ENCODE assay signal across 1 cellular context in the genomic region with DNA sequence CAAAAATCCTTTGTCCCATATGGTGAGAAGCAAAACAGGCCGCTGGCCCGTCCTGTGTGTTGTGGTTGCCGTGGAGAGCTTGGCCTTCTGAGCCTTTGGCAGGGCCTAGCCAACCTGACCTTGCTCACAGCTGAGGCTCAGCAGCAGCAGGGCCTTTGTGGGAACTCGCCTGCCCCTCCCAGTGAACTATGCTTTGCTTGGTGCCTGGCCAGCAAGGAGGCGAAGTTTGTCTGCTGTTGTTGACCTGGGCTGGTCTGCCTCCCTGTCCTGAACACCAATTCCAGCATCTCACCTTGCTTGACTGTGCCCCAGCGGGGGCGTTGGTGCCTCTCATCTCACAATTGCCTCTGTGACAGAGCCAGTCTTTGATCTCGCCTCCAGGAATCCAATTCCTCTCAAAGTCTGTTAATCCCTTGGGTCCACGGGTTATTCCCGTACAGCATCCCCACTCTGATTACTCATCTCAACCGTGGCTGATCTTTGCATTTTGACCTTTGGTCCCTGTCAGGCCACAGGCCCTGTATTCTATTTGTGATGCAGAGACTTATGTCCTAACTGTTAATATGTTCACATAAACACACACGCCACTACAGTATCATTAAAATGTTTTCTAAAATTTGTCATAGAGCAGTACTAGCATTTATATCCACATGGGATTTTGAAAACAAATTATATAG.
A peak's percentile ranks its signal among the peaks of the same experiment; 100 is the strongest.
TF ChIP-seq lines count a peak whose summit lies in the region.

No MANE protein-coding gene starts in this region.

TF ChIP-seq in HepG2, 621 proteins besides CTCF, POLR2A, EP300 and RAD21 (continued from another document and continues in another):
- TF ChIP-seq, protein P1, sequence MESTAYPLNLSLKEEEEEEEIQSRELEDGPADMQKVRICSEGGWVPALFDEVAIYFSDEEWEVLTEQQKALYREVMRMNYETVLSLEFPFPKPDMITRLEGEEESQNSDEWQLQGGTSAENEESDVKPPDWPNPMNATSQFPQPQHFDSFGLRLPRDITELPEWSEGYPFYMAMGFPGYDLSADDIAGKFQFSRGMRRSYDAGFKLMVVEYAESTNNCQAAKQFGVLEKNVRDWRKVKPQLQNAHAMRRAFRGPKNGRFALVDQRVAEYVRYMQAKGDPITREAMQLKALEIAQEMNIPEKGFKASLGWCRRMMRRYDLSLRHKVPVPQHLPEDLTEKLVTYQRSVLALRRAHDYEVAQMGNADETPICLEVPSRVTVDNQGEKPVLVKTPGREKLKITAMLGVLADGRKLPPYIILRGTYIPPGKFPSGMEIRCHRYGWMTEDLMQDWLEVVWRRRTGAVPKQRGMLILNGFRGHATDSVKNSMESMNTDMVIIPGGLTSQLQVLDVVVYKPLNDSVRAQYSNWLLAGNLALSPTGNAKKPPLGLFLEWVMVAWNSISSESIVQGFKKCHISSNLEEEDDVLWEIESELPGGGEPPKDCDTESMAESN (CRISPR knock-in tag; conservative IDR thresholded peaks at IDR 0.05): peak; percentile 83
- TF ChIP-seq KMT2A (CRISPR knock-in tag; IDR thresholded peaks at IDR 0.05) (peak; percentile 81), ZKSCAN1 (IDR thresholded peaks at IDR 0.05; ENCODE audit: low read length) (peak; percentile 65; the same call in 1 of the 2 replicates), SMC3 (IDR thresholded peaks at IDR 0.05; ENCODE audit: low read length) (no peak; the same call in 1 of the 2 replicates), GABPA (IDR thresholded peaks at IDR 0.05; ENCODE audit: low read depth, low read length) (no peak), GABPA (CRISPR knock-in tag; IDR thresholded peaks at IDR 0.05; ENCODE audit: low read depth) (no peak), FLYWCH1 (CRISPR knock-in tag; IDR thresholded peaks at IDR 0.05) (no peak), TOPORS (CRISPR knock-in tag; IDR thresholded peaks at IDR 0.05) (no peak), ZNF674 (CRISPR knock-in tag; IDR thresholded peaks at IDR 0.05; ENCODE audit: low read depth) (0 out of 2 replicates have a peak, but pooled peaks have one; percentile 33), ZZZ3 (CRISPR knock-in tag; IDR thresholded peaks at IDR 0.05; ENCODE audit: borderline replicate concordance) (peak; percentile 49; the same call in 1 of the 2 replicates), PAX8 (CRISPR knock-in tag; IDR thresholded peaks at IDR 0.05; ENCODE audit: borderline replicate concordance) (no peak), ZNF75D (CRISPR knock-in tag; IDR thresholded peaks at IDR 0.05; ENCODE audit: borderline replicate concordance) (no peak), CCAR2 (optimal IDR thresholded peaks at IDR 0.05; ENCODE audit: low read depth, low read length) (peak; percentile 64), KMT2B (CRISPR knock-in tag; IDR thresholded peaks at IDR 0.05) (peak; percentile 66), ZNF790 (CRISPR knock-in tag; IDR thresholded peaks at IDR 0.05; ENCODE audit: borderline replicate concordance) (no peak), SMAD1 (CRISPR knock-in tag; IDR thresholded peaks at IDR 0.05; ENCODE audit: borderline replicate concordance, low read depth) (no peak), ZFP82 (CRISPR knock-in tag; IDR thresholded peaks at IDR 0.05; ENCODE audit: borderline replicate concordance) (no peak), BRD4 (CRISPR knock-in tag; IDR thresholded peaks at IDR 0.05) (peak; percentile 76; the same call in 1 of the 2 replicates), SETDB1 (CRISPR knock-in tag; IDR thresholded peaks at IDR 0.05; ENCODE audit: borderline replicate concordance) (no peak), ZNF557 (CRISPR knock-in tag; IDR thresholded peaks at IDR 0.05) (no peak), ZNF879 (CRISPR knock-in tag; IDR thresholded peaks at IDR 0.05) (no peak), ZSCAN22 (CRISPR knock-in tag; IDR thresholded peaks at IDR 0.05) (0 out of 2 replicates have a peak, but pooled peaks have one; percentile 31), ZNF567 (CRISPR knock-in tag; IDR thresholded peaks at IDR 0.05; ENCODE audit: borderline replicate concordance) (peak; percentile 90), NAIF1 (CRISPR knock-in tag; IDR thresholded peaks at IDR 0.05; ENCODE audit: borderline replicate concordance) (no peak), KAT2B (IDR thresholded peaks at IDR 0.05; ENCODE audit: borderline replicate concordance, low read depth, low read length) (no peak), SAP130 (CRISPR knock-in tag; IDR thresholded peaks at IDR 0.05; ENCODE audit: low read depth) (peak; percentile 92), ZNF841 (CRISPR knock-in tag; IDR thresholded peaks at IDR 0.05; ENCODE audit: borderline replicate concordance) (no peak), ZC3H4 (CRISPR knock-in tag; IDR thresholded peaks at IDR 0.05; ENCODE audit: borderline replicate concordance) (no peak; the same call in 1 of the 2 replicates), ZSCAN30 (CRISPR knock-in tag; IDR thresholded peaks at IDR 0.05) (no peak), ZNF484 (CRISPR knock-in tag; IDR thresholded peaks at IDR 0.05; ENCODE audit: borderline replicate concordance, low read depth) (no peak), ELF3 (CRISPR knock-in tag; IDR thresholded peaks at IDR 0.05) (peak; percentile 92), ZNF670 (CRISPR knock-in tag; IDR thresholded peaks at IDR 0.05; ENCODE audit: borderline replicate concordance) (no peak; the same call in 1 of the 2 replicates), NR2F2 (IDR thresholded peaks at IDR 0.05; ENCODE audit: borderline replicate concordance, low read depth) (peak; percentile 87; the same call in 1 of the 2 replicates), NCOR1 (IDR thresholded peaks at IDR 0.05; ENCODE audit: borderline replicate concordance, low read length) (peak; percentile 99), ZSCAN9 (CRISPR knock-in tag; IDR thresholded peaks at IDR 0.05; ENCODE audit: borderline replicate concordance) (peak; percentile 60; the same call in 1 of the 2 replicates), MYC (CRISPR knock-in tag; IDR thresholded peaks at IDR 0.05; ENCODE audit: borderline replicate concordance) (peak; percentile 76; the same call in 1 of the 2 replicates)
- TF ChIP-seq, protein P2, sequence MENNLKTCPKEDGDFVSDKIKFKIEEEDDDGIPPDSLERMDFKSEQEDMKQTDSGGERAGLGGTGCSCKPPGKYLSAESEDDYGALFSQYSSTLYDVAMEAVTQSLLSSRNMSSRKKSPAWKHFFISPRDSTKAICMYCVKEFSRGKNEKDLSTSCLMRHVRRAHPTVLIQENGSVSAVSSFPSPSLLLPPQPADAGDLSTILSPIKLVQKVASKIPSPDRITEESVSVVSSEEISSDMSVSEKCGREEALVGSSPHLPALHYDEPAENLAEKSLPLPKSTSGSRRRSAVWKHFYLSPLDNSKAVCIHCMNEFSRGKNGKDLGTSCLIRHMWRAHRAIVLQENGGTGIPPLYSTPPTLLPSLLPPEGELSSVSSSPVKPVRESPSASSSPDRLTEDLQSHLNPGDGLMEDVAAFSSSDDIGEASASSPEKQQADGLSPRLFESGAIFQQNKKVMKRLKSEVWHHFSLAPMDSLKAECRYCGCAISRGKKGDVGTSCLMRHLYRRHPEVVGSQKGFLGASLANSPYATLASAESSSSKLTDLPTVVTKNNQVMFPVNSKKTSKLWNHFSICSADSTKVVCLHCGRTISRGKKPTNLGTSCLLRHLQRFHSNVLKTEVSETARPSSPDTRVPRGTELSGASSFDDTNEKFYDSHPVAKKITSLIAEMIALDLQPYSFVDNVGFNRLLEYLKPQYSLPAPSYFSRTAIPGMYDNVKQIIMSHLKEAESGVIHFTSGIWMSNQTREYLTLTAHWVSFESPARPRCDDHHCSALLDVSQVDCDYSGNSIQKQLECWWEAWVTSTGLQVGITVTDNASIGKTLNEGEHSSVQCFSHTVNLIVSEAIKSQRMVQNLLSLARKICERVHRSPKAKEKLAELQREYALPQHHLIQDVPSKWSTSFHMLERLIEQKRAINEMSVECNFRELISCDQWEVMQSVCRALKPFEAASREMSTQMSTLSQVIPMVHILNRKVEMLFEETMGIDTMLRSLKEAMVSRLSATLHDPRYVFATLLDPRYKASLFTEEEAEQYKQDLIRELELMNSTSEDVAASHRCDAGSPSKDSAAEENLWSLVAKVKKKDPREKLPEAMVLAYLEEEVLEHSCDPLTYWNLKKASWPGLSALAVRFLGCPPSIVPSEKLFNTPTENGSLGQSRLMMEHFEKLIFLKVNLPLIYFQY (CRISPR knock-in tag; IDR thresholded peaks at IDR 0.05; ENCODE audit: borderline replicate concordance): peak; percentile 73; the same call in 1 of the 2 replicates
- TF ChIP-seq, protein P3, sequence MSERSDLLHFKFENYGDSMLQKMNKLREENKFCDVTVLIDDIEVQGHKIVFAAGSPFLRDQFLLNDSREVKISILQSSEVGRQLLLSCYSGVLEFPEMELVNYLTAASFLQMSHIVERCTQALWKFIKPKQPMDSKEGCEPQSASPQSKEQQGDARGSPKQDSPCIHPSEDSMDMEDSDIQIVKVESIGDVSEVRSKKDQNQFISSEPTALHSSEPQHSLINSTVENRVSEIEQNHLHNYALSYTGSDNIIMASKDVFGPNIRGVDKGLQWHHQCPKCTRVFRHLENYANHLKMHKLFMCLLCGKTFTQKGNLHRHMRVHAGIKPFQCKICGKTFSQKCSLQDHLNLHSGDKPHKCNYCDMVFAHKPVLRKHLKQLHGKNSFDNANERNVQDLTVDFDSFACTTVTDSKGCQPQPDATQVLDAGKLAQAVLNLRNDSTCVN (CRISPR knock-in tag; IDR thresholded peaks at IDR 0.05; ENCODE audit: borderline replicate concordance): peak; percentile 49
- TF ChIP-seq, protein P4, sequence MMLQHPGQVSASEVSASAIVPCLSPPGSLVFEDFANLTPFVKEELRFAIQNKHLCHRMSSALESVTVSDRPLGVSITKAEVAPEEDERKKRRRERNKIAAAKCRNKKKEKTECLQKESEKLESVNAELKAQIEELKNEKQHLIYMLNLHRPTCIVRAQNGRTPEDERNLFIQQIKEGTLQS (CRISPR knock-in tag; IDR thresholded peaks at IDR 0.05): peak; percentile 91
- TF ChIP-seq, protein P5, sequence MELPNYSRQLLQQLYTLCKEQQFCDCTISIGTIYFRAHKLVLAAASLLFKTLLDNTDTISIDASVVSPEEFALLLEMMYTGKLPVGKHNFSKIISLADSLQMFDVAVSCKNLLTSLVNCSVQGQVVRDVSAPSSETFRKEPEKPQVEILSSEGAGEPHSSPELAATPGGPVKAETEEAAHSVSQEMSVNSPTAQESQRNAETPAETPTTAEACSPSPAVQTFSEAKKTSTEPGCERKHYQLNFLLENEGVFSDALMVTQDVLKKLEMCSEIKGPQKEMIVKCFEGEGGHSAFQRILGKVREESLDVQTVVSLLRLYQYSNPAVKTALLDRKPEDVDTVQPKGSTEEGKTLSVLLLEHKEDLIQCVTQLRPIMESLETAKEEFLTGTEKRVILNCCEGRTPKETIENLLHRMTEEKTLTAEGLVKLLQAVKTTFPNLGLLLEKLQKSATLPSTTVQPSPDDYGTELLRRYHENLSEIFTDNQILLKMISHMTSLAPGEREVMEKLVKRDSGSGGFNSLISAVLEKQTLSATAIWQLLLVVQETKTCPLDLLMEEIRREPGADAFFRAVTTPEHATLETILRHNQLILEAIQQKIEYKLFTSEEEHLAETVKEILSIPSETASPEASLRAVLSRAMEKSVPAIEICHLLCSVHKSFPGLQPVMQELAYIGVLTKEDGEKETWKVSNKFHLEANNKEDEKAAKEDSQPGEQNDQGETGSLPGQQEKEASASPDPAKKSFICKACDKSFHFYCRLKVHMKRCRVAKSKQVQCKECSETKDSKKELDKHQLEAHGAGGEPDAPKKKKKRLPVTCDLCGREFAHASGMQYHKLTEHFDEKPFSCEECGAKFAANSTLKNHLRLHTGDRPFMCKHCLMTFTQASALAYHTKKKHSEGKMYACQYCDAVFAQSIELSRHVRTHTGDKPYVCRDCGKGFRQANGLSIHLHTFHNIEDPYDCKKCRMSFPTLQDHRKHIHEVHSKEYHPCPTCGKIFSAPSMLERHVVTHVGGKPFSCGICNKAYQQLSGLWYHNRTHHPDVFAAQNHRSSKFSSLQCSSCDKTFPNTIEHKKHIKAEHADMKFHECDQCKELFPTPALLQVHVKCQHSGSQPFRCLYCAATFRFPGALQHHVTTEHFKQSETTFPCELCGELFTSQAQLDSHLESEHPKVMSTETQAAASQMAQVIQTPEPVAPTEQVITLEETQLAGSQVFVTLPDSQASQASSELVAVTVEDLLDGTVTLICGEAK (IDR thresholded peaks at IDR 0.05): no peak
- TF ChIP-seq, protein P5 (CRISPR knock-in tag; IDR thresholded peaks at IDR 0.05): peak; percentile 65; the same call in 1 of the 2 replicates
- TF ChIP-seq, protein P6, sequence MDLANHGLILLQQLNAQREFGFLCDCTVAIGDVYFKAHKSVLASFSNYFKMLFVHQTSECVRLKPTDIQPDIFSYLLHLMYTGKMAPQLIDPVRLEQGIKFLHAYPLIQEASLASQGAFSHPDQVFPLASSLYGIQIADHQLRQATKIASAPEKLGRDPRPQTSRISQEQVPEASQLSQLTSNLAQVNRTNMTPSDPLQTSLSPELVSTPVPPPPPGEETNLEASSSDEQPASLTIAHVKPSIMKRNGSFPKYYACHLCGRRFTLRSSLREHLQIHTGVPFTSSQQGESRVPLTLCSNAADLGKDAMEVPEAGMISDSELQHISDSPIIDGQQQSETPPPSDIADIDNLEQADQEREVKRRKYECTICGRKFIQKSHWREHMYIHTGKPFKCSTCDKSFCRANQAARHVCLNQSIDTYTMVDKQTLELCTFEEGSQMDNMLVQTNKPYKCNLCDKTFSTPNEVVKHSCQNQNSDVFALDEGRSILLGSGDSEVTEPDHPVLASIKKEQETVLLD (CRISPR knock-in tag; IDR thresholded peaks at IDR 0.05; ENCODE audit: low read depth): peak; percentile 52; the same call in 1 of the 2 replicates
- TF ChIP-seq, protein P7, sequence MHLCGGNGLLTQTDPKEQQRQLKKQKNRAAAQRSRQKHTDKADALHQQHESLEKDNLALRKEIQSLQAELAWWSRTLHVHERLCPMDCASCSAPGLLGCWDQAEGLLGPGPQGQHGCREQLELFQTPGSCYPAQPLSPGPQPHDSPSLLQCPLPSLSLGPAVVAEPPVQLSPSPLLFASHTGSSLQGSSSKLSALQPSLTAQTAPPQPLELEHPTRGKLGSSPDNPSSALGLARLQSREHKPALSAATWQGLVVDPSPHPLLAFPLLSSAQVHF (CRISPR knock-in tag; IDR thresholded peaks at IDR 0.05): no peak
